8 cellular contexts compared by ENCODE assay signal in genomic region chrX:12975999-12976558, GRCh38. TPM values are rescaled to one million over a fixed set of nuclear protein-coding genes. Genes with fewer than 3 reads are reported as not detected.
DNase-seq lines count a peak whose midpoint lies in the region; ATAC-seq and TF ChIP-seq lines count a peak whose summit lies in the region.

No MANE protein-coding gene starts in this region.

- peak overlapping the region; percentile 94 for H3K4me3 Mint-ChIP-seq in stimulated activated naive CD8-positive, alpha-beta T cell treated with anti-CD3 and anti-CD28 coated beads, Interleukin-15, Interleukin-2, amounts not matched to agents 100 ng/mL and 50 ng/mL, for 24 hours

- no peaks in the 10 kb centered on the region for H3K9me3 ChIP-seq in BE2C

- H3K27me3 Mint-ChIP-seq in stimulated activated naive CD8-positive, alpha-beta T cell treated with anti-CD3 and anti-CD28 coated beads, Interleukin-15, Interleukin-2, amounts not matched to agents 100 ng/mL and 50 ng/mL, for 24 hours, result no peaks in the 10 kb centered on the region

- TF ChIP-seq CTCF in BE2C (IDR thresholded peaks at IDR 0.05; ENCODE audit: low read depth, low read length), result no peak

- no peaks in the 10 kb centered on the region for H3K36me3 ChIP-seq in BE2C

- H3K27me3 ChIP-seq in BE2C, result no peaks in the 10 kb centered on the region

- peak; percentile 23 for DNase-seq in BE2C
- DNase-seq in HK-2 (ENCODE audit: unreplicated experiment), result peak; percentile 44
- DNase-seq in SK-N-DZ (ENCODE audit: low spot score), result peak; percentile 26
- DNase-seq in cerebellum (ENCODE audit: low spot score), result peak; percentile 33
- DNase-seq in kidney tubule cell (ENCODE audit: low spot score), result peak; percentile 46
- DNase-seq in HuH-7 (ENCODE audit: low spot score), result no peak

- peaks cover 48% of the 10 kb centered on the region for H3K4me1 Mint-ChIP-seq in stimulated activated naive CD8-positive, alpha-beta T cell treated with anti-CD3 and anti-CD28 coated beads, Interleukin-15, Interleukin-2, amounts not matched to agents 100 ng/mL and 50 ng/mL, for 24 hours (ENCODE audit: low read depth)

- peak overlapping the region; percentile 89 for H3K4me3 ChIP-seq in BE2C (ENCODE audit: low read depth, low read length)

- peaks cover 38% of the 10 kb centered on the region for H3K36me3 Mint-ChIP-seq in stimulated activated naive CD8-positive, alpha-beta T cell treated with anti-CD3 and anti-CD28 coated beads, Interleukin-15, Interleukin-2, amounts not matched to agents 100 ng/mL and 50 ng/mL, for 24 hours (ENCODE audit: low read depth)

- H3K9me3 Mint-ChIP-seq in stimulated activated naive CD8-positive, alpha-beta T cell treated with anti-CD3 and anti-CD28 coated beads, Interleukin-15, Interleukin-2, amounts not matched to agents 100 ng/mL and 50 ng/mL, for 24 hours, result no peaks in the 10 kb centered on the region

- H3K27ac Mint-ChIP-seq in stimulated activated naive CD8-positive, alpha-beta T cell treated with anti-CD3 and anti-CD28 coated beads, Interleukin-15, Interleukin-2, amounts not matched to agents 100 ng/mL and 50 ng/mL, for 24 hours, result peak overlapping the region; percentile 94

- no peak for ATAC-seq in HG03469 (IDR thresholded peaks at IDR 0.05; ENCODE audit: unreplicated experiment)

- no peaks in the 10 kb centered on the region for H3K4me1 ChIP-seq in BE2C

RNA-seq across cellular contexts. Expression of gene TMSB4X, which starts 1.2 kb away (rescaled TPM):
- polyA plus RNA-seq in BE2C (2012; ENCODE audit: insufficient read depth, insufficient read length, low read depth), result 656 TPM
- polyA plus RNA-seq in SK-N-DZ (2014; cell fraction: cytosol; rRNA removed), result 1,181 and 1,320 TPM in 2 replicates
- 393 and 471 TPM in 2 replicates for polyA plus RNA-seq in SK-N-DZ (2014; cell fraction: nucleus; rRNA removed)
- 3,074 TPM for total RNA-seq in cerebellum
